ENCODE assay signal across 1 cellular context in the genomic region with DNA sequence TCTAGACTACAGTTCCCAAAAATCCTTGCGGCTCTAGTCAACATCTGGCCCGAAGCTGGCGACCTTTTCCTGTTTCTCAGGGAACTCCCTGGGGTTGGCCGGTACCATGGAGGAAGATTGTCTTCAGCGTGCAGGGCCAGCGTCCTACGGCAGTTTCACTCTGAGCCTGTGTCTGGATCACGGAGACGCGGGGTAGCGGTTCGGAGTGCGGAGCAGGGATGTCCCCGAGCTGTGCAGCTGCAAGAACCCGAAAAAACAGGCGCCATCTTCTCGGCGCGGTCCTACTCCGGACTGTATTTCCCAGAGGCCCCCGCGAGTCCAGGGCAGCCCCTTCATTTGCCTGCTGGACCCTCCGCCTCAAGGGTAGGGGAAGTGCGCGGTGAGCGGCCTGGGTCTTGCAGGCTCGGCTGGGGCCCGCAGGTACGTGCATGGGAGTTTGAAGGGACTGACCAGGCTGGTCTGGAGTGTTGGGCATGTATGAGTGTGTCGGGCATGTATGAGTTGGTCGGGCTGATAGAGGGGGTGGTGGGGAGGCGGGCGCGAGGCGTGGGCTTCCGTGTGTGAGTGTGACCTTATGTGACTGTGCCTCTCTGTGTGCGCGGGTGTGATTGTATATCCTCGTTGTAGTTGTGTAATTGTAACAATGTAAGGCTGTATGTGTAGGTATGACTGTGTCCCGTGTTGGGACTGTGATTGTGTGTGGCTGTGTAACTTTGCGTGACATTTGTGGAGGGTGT.
A peak's percentile ranks its signal among the peaks of the same experiment; 100 is the strongest.
TF ChIP-seq lines count a peak whose summit lies in the region.

A gene (plus strand): TSS at position 360 of the 737 bp plus-strand sequence. CDS start 12,240 bp downstream, outside the sequence.

TF ChIP-seq in HepG2, 621 proteins besides CTCF, POLR2A, EP300 and RAD21 (continued from another document and continues in another):
- TF ChIP-seq, protein P1, sequence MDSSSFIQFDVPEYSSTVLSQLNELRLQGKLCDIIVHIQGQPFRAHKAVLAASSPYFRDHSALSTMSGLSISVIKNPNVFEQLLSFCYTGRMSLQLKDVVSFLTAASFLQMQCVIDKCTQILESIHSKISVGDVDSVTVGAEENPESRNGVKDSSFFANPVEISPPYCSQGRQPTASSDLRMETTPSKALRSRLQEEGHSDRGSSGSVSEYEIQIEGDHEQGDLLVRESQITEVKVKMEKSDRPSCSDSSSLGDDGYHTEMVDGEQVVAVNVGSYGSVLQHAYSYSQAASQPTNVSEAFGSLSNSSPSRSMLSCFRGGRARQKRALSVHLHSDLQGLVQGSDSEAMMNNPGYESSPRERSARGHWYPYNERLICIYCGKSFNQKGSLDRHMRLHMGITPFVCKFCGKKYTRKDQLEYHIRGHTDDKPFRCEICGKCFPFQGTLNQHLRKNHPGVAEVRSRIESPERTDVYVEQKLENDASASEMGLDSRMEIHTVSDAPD (CRISPR knock-in tag; IDR thresholded peaks at IDR 0.05), result no peak
- TF ChIP-seq ZNF713 (CRISPR knock-in tag; IDR thresholded peaks at IDR 0.05) (no peak), MEF2D (CRISPR knock-in tag; IDR thresholded peaks at IDR 0.05) (peak; percentile 83), U2AF1 (optimal IDR thresholded peaks at IDR 0.05; ENCODE audit: low read depth, low read length) (no peak), ZNF703 (CRISPR knock-in tag; IDR thresholded peaks at IDR 0.05; ENCODE audit: borderline replicate concordance) (peak; percentile 75; the same call in 1 of the 2 replicates), NONO (IDR thresholded peaks at IDR 0.05) (no peak), NONO (CRISPR knock-in tag; conservative IDR thresholded peaks at IDR 0.05) (peak; percentile 91), IKZF1 (IDR thresholded peaks at IDR 0.05) (no peak), GLI4 (CRISPR knock-in tag; IDR thresholded peaks at IDR 0.05; ENCODE audit: borderline replicate concordance) (no peak; the same call in 1 of the 2 replicates), SMARCC2 (IDR thresholded peaks at IDR 0.05) (no peak), ERF (CRISPR knock-in tag; IDR thresholded peaks at IDR 0.05) (peak; percentile 35; the same call in 1 of the 2 replicates), IRX3 (CRISPR knock-in tag; IDR thresholded peaks at IDR 0.05; ENCODE audit: borderline replicate concordance, low read depth) (no peak), NCOA5 (CRISPR knock-in tag; IDR thresholded peaks at IDR 0.05) (no peak), MXD4 (CRISPR knock-in tag; IDR thresholded peaks at IDR 0.05) (peak; percentile 70; the same call in 1 of the 2 replicates), SAFB2 (CRISPR knock-in tag; IDR thresholded peaks at IDR 0.05; ENCODE audit: borderline replicate concordance, low read depth) (peak; percentile 76; the same call in 1 of the 2 replicates), PAWR (CRISPR knock-in tag; IDR thresholded peaks at IDR 0.05; ENCODE audit: borderline replicate concordance) (no peak), NCOR1 (IDR thresholded peaks at IDR 0.05; ENCODE audit: borderline replicate concordance, low read length) (no peak), ADNP (CRISPR knock-in tag; IDR thresholded peaks at IDR 0.05) (no peak), ZNF605 (CRISPR knock-in tag; IDR thresholded peaks at IDR 0.05) (peak; percentile 84), ZNF546 (CRISPR knock-in tag; conservative IDR thresholded peaks at IDR 0.05) (no peak), SOX6 (IDR thresholded peaks at IDR 0.05) (no peak), SOX6 (CRISPR knock-in tag; IDR thresholded peaks at IDR 0.05) (no peak; the same call in none of the 2 replicates), ZBTB1 (CRISPR knock-in tag; IDR thresholded peaks at IDR 0.05; ENCODE audit: borderline replicate concordance) (no peak), ZNF891 (CRISPR knock-in tag; IDR thresholded peaks at IDR 0.05) (0 out of 2 replicates have a peak, but pooled peaks have one; percentile 54), JDP2 (CRISPR knock-in tag; IDR thresholded peaks at IDR 0.05; ENCODE audit: borderline replicate concordance) (no peak), FOSL2 (CRISPR knock-in tag; IDR thresholded peaks at IDR 0.05) (no peak; the same call in 1 of the 2 replicates), ZNF850 (CRISPR knock-in tag; conservative IDR thresholded peaks at IDR 0.05) (no peak), EHMT2 (IDR thresholded peaks at IDR 0.05; ENCODE audit: borderline replicate concordance, low read depth, low read length) (no peak), ZNF749 (CRISPR knock-in tag; IDR thresholded peaks at IDR 0.05; ENCODE audit: borderline replicate concordance) (no peak), GATA4 (IDR thresholded peaks at IDR 0.05; ENCODE audit: borderline replicate concordance, low read depth) (no peak), ZNF143 (CRISPR knock-in tag; IDR thresholded peaks at IDR 0.05) (peak; percentile 93), ZNF792 (CRISPR knock-in tag; IDR thresholded peaks at IDR 0.05) (0 out of 2 replicates have a peak, but pooled peaks have one; percentile 13), ATAD3A (CRISPR knock-in tag; IDR thresholded peaks at IDR 0.05) (no peak), ZNF335 (CRISPR knock-in tag; IDR thresholded peaks at IDR 0.05) (peak; percentile 100), ZNF816 (CRISPR knock-in tag; IDR thresholded peaks at IDR 0.05; ENCODE audit: borderline replicate concordance) (no peak), PHF20 (CRISPR knock-in tag; IDR thresholded peaks at IDR 0.05) (peak; percentile 94), FOXC1 (CRISPR knock-in tag; IDR thresholded peaks at IDR 0.05; ENCODE audit: borderline replicate concordance) (peak; percentile 46; the same call in 1 of the 2 replicates), MED13 (CRISPR knock-in tag; IDR thresholded peaks at IDR 0.05) (no peak), KLF16 (CRISPR knock-in tag; IDR thresholded peaks at IDR 0.05) (peak in 1 of 2 experiments; percentile 73; a peak in 1 of 4 replicates), ZNF746 (CRISPR knock-in tag; IDR thresholded peaks at IDR 0.05) (no peak; the same call in 1 of the 2 replicates), NR2F1 (CRISPR knock-in tag; IDR thresholded peaks at IDR 0.05) (no peak), ARHGAP35 (CRISPR knock-in tag; IDR thresholded peaks at IDR 0.05; ENCODE audit: borderline replicate concordance) (0 out of 2 replicates have a peak, but pooled peaks have one; percentile 72), YEATS4 (CRISPR knock-in tag; IDR thresholded peaks at IDR 0.05; ENCODE audit: borderline replicate concordance) (peak; percentile 39; the same call in 1 of the 2 replicates), ZNF619 (CRISPR knock-in tag; IDR thresholded peaks at IDR 0.05) (peak; percentile 79; the same call in 1 of the 2 replicates), MTF1 (CRISPR knock-in tag; IDR thresholded peaks at IDR 0.05) (no peak), ZIK1 (CRISPR knock-in tag; IDR thresholded peaks at IDR 0.05; ENCODE audit: borderline replicate concordance, low read depth) (no peak)
- TF ChIP-seq, protein P2, sequence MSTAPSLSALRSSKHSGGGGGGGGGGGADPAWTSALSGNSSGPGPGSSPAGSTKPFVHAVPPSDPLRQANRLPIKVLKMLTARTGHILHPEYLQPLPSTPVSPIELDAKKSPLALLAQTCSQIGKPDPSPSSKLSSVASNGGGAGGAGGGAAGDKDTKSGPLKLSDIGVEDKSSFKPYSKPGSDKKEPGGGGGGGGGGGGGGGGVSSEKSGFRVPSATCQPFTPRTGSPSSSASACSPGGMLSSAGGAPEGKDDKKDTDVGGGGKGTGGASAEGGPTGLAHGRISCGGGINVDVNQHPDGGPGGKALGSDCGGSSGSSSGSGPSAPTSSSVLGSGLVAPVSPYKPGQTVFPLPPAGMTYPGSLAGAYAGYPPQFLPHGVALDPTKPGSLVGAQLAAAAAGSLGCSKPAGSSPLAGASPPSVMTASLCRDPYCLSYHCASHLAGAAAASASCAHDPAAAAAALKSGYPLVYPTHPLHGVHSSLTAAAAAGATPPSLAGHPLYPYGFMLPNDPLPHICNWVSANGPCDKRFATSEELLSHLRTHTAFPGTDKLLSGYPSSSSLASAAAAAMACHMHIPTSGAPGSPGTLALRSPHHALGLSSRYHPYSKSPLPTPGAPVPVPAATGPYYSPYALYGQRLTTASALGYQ (CRISPR knock-in tag; IDR thresholded peaks at IDR 0.05), result no peak; the same call in 1 of the 2 replicates
- TF ChIP-seq, protein P3, sequence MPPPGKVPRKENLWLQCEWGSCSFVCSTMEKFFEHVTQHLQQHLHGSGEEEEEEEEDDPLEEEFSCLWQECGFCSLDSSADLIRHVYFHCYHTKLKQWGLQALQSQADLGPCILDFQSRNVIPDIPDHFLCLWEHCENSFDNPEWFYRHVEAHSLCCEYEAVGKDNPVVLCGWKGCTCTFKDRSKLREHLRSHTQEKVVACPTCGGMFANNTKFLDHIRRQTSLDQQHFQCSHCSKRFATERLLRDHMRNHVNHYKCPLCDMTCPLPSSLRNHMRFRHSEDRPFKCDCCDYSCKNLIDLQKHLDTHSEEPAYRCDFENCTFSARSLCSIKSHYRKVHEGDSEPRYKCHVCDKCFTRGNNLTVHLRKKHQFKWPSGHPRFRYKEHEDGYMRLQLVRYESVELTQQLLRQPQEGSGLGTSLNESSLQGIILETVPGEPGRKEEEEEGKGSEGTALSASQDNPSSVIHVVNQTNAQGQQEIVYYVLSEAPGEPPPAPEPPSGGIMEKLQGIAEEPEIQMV (CRISPR knock-in tag; IDR thresholded peaks at IDR 0.05; ENCODE audit: low read depth), result no peak
- TF ChIP-seq, protein P4, sequence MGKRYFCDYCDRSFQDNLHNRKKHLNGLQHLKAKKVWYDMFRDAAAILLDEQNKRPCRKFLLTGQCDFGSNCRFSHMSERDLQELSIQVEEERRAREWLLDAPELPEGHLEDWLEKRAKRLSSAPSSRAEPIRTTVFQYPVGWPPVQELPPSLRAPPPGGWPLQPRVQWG (CRISPR knock-in tag; IDR thresholded peaks at IDR 0.05; ENCODE audit: borderline replicate concordance, low read depth), result no peak
- TF ChIP-seq, protein P5, sequence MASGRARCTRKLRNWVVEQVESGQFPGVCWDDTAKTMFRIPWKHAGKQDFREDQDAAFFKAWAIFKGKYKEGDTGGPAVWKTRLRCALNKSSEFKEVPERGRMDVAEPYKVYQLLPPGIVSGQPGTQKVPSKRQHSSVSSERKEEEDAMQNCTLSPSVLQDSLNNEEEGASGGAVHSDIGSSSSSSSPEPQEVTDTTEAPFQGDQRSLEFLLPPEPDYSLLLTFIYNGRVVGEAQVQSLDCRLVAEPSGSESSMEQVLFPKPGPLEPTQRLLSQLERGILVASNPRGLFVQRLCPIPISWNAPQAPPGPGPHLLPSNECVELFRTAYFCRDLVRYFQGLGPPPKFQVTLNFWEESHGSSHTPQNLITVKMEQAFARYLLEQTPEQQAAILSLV (CRISPR knock-in tag; IDR thresholded peaks at IDR 0.05; ENCODE audit: borderline replicate concordance), result peak; percentile 93; the same call in 1 of the 2 replicates
- TF ChIP-seq, protein P6, sequence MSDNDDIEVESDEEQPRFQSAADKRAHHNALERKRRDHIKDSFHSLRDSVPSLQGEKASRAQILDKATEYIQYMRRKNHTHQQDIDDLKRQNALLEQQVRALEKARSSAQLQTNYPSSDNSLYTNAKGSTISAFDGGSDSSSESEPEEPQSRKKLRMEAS (IDR thresholded peaks at IDR 0.05), result peak; percentile 67
- TF ChIP-seq, protein P7, sequence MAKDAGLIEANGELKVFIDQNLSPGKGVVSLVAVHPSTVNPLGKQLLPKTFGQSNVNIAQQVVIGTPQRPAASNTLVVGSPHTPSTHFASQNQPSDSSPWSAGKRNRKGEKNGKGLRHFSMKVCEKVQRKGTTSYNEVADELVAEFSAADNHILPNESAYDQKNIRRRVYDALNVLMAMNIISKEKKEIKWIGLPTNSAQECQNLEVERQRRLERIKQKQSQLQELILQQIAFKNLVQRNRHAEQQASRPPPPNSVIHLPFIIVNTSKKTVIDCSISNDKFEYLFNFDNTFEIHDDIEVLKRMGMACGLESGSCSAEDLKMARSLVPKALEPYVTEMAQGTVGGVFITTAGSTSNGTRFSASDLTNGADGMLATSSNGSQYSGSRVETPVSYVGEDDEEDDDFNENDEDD (CRISPR knock-in tag; IDR thresholded peaks at IDR 0.05; ENCODE audit: borderline replicate concordance), result no peak; the same call in 1 of the 2 replicates
- TF ChIP-seq, protein P8, sequence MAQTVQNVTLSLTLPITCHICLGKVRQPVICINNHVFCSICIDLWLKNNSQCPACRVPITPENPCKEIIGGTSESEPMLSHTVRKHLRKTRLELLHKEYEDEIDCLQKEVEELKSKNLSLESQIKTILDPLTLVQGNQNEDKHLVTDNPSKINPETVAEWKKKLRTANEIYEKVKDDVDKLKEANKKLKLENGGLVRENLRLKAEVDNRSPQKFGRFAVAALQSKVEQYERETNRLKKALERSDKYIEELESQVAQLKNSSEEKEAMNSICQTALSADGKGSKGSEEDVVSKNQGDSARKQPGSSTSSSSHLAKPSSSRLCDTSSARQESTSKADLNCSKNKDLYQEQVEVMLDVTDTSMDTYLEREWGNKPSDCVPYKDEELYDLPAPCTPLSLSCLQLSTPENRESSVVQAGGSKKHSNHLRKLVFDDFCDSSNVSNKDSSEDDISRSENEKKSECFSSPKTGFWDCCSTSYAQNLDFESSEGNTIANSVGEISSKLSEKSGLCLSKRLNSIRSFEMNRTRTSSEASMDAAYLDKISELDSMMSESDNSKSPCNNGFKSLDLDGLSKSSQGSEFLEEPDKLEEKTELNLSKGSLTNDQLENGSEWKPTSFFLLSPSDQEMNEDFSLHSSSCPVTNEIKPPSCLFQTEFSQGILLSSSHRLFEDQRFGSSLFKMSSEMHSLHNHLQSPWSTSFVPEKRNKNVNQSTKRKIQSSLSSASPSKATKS (CRISPR knock-in tag; IDR thresholded peaks at IDR 0.05), result no peak
- TF ChIP-seq, protein P9, sequence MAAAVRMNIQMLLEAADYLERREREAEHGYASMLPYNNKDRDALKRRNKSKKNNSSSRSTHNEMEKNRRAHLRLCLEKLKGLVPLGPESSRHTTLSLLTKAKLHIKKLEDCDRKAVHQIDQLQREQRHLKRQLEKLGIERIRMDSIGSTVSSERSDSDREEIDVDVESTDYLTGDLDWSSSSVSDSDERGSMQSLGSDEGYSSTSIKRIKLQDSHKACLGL (CRISPR knock-in tag; IDR thresholded peaks at IDR 0.05), result 0 out of 2 replicates have a peak, but pooled peaks have one; percentile 19
- TF ChIP-seq, protein P10, sequence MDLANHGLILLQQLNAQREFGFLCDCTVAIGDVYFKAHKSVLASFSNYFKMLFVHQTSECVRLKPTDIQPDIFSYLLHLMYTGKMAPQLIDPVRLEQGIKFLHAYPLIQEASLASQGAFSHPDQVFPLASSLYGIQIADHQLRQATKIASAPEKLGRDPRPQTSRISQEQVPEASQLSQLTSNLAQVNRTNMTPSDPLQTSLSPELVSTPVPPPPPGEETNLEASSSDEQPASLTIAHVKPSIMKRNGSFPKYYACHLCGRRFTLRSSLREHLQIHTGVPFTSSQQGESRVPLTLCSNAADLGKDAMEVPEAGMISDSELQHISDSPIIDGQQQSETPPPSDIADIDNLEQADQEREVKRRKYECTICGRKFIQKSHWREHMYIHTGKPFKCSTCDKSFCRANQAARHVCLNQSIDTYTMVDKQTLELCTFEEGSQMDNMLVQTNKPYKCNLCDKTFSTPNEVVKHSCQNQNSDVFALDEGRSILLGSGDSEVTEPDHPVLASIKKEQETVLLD (CRISPR knock-in tag; IDR thresholded peaks at IDR 0.05; ENCODE audit: low read depth), result peak; percentile 34; the same call in 1 of the 2 replicates
- TF ChIP-seq, protein P11, sequence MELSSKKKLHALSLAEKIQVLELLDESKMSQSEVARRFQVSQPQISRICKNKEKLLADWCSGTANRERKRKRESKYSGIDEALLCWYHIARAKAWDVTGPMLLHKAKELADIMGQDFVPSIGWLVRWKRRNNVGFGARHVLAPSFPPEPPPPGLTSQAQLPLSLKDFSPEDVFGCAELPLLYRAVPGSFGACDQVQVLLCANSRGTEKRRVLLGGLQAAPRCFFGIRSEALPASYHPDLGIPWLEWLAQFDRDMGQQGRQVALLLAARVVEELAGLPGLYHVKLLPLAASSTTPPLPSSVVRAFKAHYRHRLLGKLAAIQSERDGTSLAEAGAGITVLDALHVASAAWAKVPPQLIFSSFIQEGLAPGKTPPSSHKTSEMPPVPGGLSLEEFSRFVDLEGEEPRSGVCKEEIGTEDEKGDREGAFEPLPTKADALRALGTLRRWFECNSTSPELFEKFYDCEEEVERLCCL (CRISPR knock-in tag; IDR thresholded peaks at IDR 0.05; ENCODE audit: borderline replicate concordance), result 0 out of 2 replicates have a peak, but pooled peaks have one; percentile 69
